Comparison of ENCODE assay signal across 9 cellular contexts in the genomic region with DNA sequence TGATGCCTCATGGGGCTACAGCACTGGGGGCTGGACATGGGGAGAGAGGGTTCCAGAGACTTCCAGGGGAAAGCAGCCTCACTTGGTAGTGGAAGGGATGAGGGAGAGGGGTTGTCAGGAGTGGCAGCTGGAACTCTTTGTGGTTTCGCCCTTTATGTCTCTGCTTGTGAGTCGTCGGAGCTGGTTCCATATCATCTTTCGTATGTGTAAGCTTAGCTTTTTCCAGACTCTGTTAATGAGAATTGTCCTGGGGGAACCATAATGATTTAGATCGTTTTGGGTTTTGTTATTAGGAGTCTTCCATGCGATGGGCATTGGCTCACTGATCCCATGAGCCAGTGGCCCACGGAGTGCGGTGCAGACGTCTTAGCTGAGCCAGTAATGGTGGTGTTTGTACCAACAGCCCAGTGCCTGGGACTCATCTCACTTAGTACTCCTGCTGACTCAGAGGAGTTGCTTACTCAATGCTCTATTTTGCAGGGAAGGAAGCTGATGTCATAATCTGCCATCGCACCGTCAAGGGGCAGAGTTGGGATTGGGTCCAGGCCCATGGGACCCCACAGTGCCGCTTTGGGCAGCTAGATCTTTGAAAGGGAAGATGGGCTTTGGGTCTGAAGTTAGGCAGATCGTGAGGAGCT. TPM values are rescaled to one million over a fixed set of nuclear protein-coding genes. Genes with fewer than 3 reads are reported as not detected.
A peak's percentile ranks its signal among the peaks of the same experiment; 100 is the strongest.
DNase-seq lines count a peak whose midpoint lies in the region; ATAC-seq lines count a peak whose summit lies in the region.
"Had no signal": no experiment of that assay in that cellular context is flagged by ENCODE, and none has a peak within 500 bp of the region (broad histone marks: within the 10 kb centered on the region; RNA-seq: fewer than 3 reads in every experiment).

No MANE protein-coding gene starts in this region.

- DNase-seq in Daoy (ENCODE audit: low read depth) (peak; percentile 92), NCI-H226 (peak; percentile 82), dermis blood vessel endothelial cell (peak; percentile 86), non-pigmented ciliary epithelial cell (ENCODE audit: low read depth) (peak; percentile 76), HuH-7.5 (ENCODE audit: low spot score) (no peak)
- no peak for DNase-seq in stimulated activated naive CD8-positive, alpha-beta T cell treated with anti-CD3 and anti-CD28 coated beads, Interleukin-15, Interleukin-2, amounts not matched to agents 100 U/mL and 50 U/mL, for 24 hours
- DNase-seq in activated effector memory CD4-positive, alpha-beta T cell treated with Interleukin-2 at 50 U/mL for 16 hours: no peak
- DNase-seq: activated B cell treated with CpG ODN at 0.5 μM for 24 hours had no signal

- ATAC-seq in stimulated activated naive CD8-positive, alpha-beta T cell treated with anti-CD3 and anti-CD28 coated beads, Interleukin-15, Interleukin-2, amounts not matched to agents 100 U/mL and 50 U/mL, for 24 hours: no peak
- ATAC-seq in GM21529 (IDR thresholded peaks at IDR 0.05; ENCODE audit: unreplicated experiment): no peak

RNA-seq across cellular contexts. Expression of a gene that starts 48.5 kb away (rescaled TPM):
- total RNA-seq in Daoy (2014; rRNA removed; shearing (Covaris generic)): 40.6 and 41.9 TPM in 2 replicates
- total RNA-seq in dermis blood vessel endothelial cell: 18.7 and 25.6 TPM in 2 replicates

Comparison
In these comparisons a context has a peak if more than half of its experiments do, and no peak if none do; other contexts are left out.
1. DNase-seq: peak in Daoy (single experiment), NCI-H226 (single experiment), dermis blood vessel endothelial cell (single experiment) and non-pigmented ciliary epithelial cell (single experiment); none in stimulated activated naive CD8-positive, alpha-beta T cell treated with anti-CD3 and anti-CD28 coated beads, Interleukin-15, Interleukin-2, amounts not matched to agents 100 U/mL and 50 U/mL, for 24 hours (single experiment), activated effector memory CD4-positive, alpha-beta T cell treated with Interleukin-2 at 50 U/mL for 16 hours (single experiment) and HuH-7.5 (single experiment).